ENCODE assay signal across 40 cellular contexts in genomic region chrX:53900623-53901022, GRCh38.
"Had no signal": no experiment of that assay in that cellular context is flagged by ENCODE, and none has a peak within 500 bp of the region (broad histone marks: within the 10 kb centered on the region; RNA-seq: fewer than 3 reads in every experiment).

No MANE protein-coding gene starts in this region.

- H3K4me1 Mint-ChIP-seq: activated naive CD4-positive, alpha-beta T cell treated with anti-CD3 and anti-CD28 coated beads, Interleukin-2, amount 10 ng/mL, durations not matched to agents 7 days and 5 days; activated naive CD4-positive, alpha-beta T cell treated with anti-CD3 and anti-CD28 coated beads, Interleukin-2, amount 50 U/mL, for 24 hours; activated naive CD8-positive, alpha-beta T cell treated with anti-CD3 and anti-CD28 coated beads for 36 hours; activated naive CD8-positive, alpha-beta T cell treated with anti-CD3 and anti-CD28 coated beads, Interleukin-2, amount 10 ng/mL, durations not matched to agents 7 days and 5 days; activated naive CD8-positive, alpha-beta T cell treated with anti-CD3 and anti-CD28 coated beads, Interleukin-2, amount 50 U/mL, for 24 hours; activated T-helper 17 cell treated with anti-CD3 and anti-CD28 coated beads, Interleukin-2, amount 50 U/mL, for 72 hours; brain; central memory CD8-positive, alpha-beta T cell had no signal

- H3K27me3 Mint-ChIP-seq: activated naive CD4-positive, alpha-beta T cell treated with anti-CD3 and anti-CD28 coated beads, Interleukin-2, amount 10 ng/mL, durations not matched to agents 7 days and 5 days; activated naive CD4-positive, alpha-beta T cell treated with anti-CD3 and anti-CD28 coated beads, Interleukin-2, amount 50 U/mL, for 24 hours; activated naive CD8-positive, alpha-beta T cell; activated naive CD8-positive, alpha-beta T cell treated with anti-CD3 and anti-CD28 coated beads for 36 hours; activated T-helper 17 cell treated with anti-CD3 and anti-CD28 coated beads, Interleukin-2, amount 50 U/mL, for 72 hours; central memory CD8-positive, alpha-beta T cell had no signal

- H3K27ac ChIP-seq: adrenal gland, ascending aorta, body of pancreas, brain microvascular endothelial cell, breast epithelium, cardiac muscle cell had no signal

- ATAC-seq: activated naive CD4-positive, alpha-beta T cell treated with anti-CD3 and anti-CD28 coated beads, Interleukin-2, amount 50 U/mL, for 72 hours; activated naive CD8-positive, alpha-beta T cell treated with anti-CD3 and anti-CD28 coated beads, Interleukin-2, amount 50 U/mL, for 24 hours; activated T-cell treated with anti-CD3 and anti-CD28 coated beads, Interleukin-2, amount 50 U/mL, for 4 hours; activated T-cell treated with anti-CD3 and anti-CD28 coated beads, Interleukin-2, amount 50 U/mL, for 72 hours; activated T-helper 17 cell treated with anti-CD3 and anti-CD28 coated beads, Interleukin-2, amount 50 U/mL, for 72 hours; body of pancreas had no signal

- H3K4me1 ChIP-seq: adrenal gland, ascending aorta, body of pancreas, breast epithelium had no signal

- H3K27me3 ChIP-seq: adrenal gland, ascending aorta, body of pancreas, brain microvascular endothelial cell, cardiac muscle cell had no signal

- H3K9me3 Mint-ChIP-seq: activated naive CD4-positive, alpha-beta T cell treated with anti-CD3 and anti-CD28 coated beads, Interleukin-2, amount 10 ng/mL, durations not matched to agents 7 days and 5 days; activated naive CD4-positive, alpha-beta T cell treated with anti-CD3 and anti-CD28 coated beads, Interleukin-2, amount 50 U/mL, for 24 hours; activated naive CD8-positive, alpha-beta T cell treated with anti-CD3 and anti-CD28 coated beads for 36 hours; activated naive CD8-positive, alpha-beta T cell treated with anti-CD3 and anti-CD28 coated beads, Interleukin-2, amount 50 U/mL, for 24 hours; activated T-cell treated with anti-CD3 and anti-CD28 coated beads, Interleukin-2, amount 50 U/mL, for 24 hours; activated T-cell treated with anti-CD3 and anti-CD28 coated beads, Interleukin-2, amount 50 U/mL, for 4 hours; activated T-helper 1 cell treated with anti-CD3 and anti-CD28 coated beads, Interleukin-12 subunit alpha, Interleukin-12 subunit beta, Interleukin-2, Interleukin-4 antibody, amounts not matched to agents 30 ng/mL and 10 ng/mL and 1 ng/mL, durations not matched to agents 14 hours and 24 hours and 36 hours; activated T-helper 2 cell treated with anti-CD3 and anti-CD28 coated beads, Interferon-gamma antibody, Interleukin-2, Interleukin-4, amounts not matched to agents 10 μg/mL and 5 μg/mL and 100 μg/mL, durations not matched to agents 14 hours and 24 hours and 36 hours; central memory CD8-positive, alpha-beta T cell had no signal

- H3K36me3 Mint-ChIP-seq: activated naive CD4-positive, alpha-beta T cell treated with anti-CD3 and anti-CD28 coated beads, Interleukin-2, amount 10 ng/mL, durations not matched to agents 7 days and 5 days; activated naive CD4-positive, alpha-beta T cell treated with anti-CD3 and anti-CD28 coated beads, Interleukin-2, amount 50 U/mL, for 24 hours; activated naive CD4-positive, alpha-beta T cell treated with anti-CD3 and anti-CD28 coated beads, Interleukin-2, amount 50 U/mL, for 72 hours; activated naive CD8-positive, alpha-beta T cell; activated naive CD8-positive, alpha-beta T cell treated with anti-CD3 and anti-CD28 coated beads, Interleukin-2, amount 10 ng/mL, durations not matched to agents 7 days and 5 days; brain had no signal

- FAIRE-seq: bronchial epithelial cell had no signal

- H3K36me3 ChIP-seq: adrenal gland, ascending aorta, brain microvascular endothelial cell, breast epithelium, cardiac muscle cell had no signal

- H3K4me3 ChIP-seq: adrenal gland, ascending aorta, body of pancreas, breast epithelium, cardiac muscle cell had no signal

- H3K27ac Mint-ChIP-seq: activated naive CD4-positive, alpha-beta T cell treated with anti-CD3 and anti-CD28 coated beads for 36 hours; activated naive CD4-positive, alpha-beta T cell treated with anti-CD3 and anti-CD28 coated beads, Interleukin-2, amount 10 ng/mL, durations not matched to agents 7 days and 5 days; activated naive CD4-positive, alpha-beta T cell treated with anti-CD3 and anti-CD28 coated beads, Interleukin-2, amount 50 U/mL, for 24 hours; activated naive CD4-positive, alpha-beta T cell treated with anti-CD3 and anti-CD28 coated beads, Interleukin-2, amount 50 U/mL, for 72 hours; activated naive CD8-positive, alpha-beta T cell; activated naive CD8-positive, alpha-beta T cell treated with anti-CD3 and anti-CD28 coated beads for 36 hours; activated naive CD8-positive, alpha-beta T cell treated with anti-CD3 and anti-CD28 coated beads, Interleukin-2, amount 10 ng/mL, durations not matched to agents 7 days and 5 days; activated naive CD8-positive, alpha-beta T cell treated with anti-CD3 and anti-CD28 coated beads, Interleukin-2, amount 50 U/mL, for 24 hours; activated T-cell treated with anti-CD3 and anti-CD28 coated beads, Interleukin-2, amount 50 U/mL, for 24 hours; activated T-cell treated with anti-CD3 and anti-CD28 coated beads, Interleukin-2, amount 50 U/mL, for 72 hours; activated T-helper 1 cell treated with anti-CD3 and anti-CD28 coated beads, Interleukin-12 subunit alpha, Interleukin-12 subunit beta, Interleukin-2, Interleukin-4 antibody, amounts not matched to agents 30 ng/mL and 10 ng/mL and 1 ng/mL, durations not matched to agents 14 hours and 24 hours and 36 hours; activated T-helper 17 cell treated with anti-CD3 and anti-CD28 coated beads, Interleukin-2, amount 50 U/mL, for 72 hours; activated T-helper 2 cell treated with anti-CD3 and anti-CD28 coated beads, Interferon-gamma antibody, Interleukin-2, Interleukin-4, amounts not matched to agents 10 μg/mL and 5 μg/mL and 100 μg/mL, durations not matched to agents 14 hours and 24 hours and 36 hours; brain had no signal

- H3K4me3 Mint-ChIP-seq: activated naive CD4-positive, alpha-beta T cell treated with anti-CD3 and anti-CD28 coated beads for 36 hours; activated naive CD4-positive, alpha-beta T cell treated with anti-CD3 and anti-CD28 coated beads, Interleukin-2, amount 10 ng/mL, durations not matched to agents 7 days and 5 days; activated naive CD4-positive, alpha-beta T cell treated with anti-CD3 and anti-CD28 coated beads, Interleukin-2, amount 50 U/mL, for 24 hours; activated naive CD8-positive, alpha-beta T cell; activated naive CD8-positive, alpha-beta T cell treated with anti-CD3 and anti-CD28 coated beads for 36 hours; activated naive CD8-positive, alpha-beta T cell treated with anti-CD3 and anti-CD28 coated beads, Interleukin-2, amount 10 ng/mL, durations not matched to agents 7 days and 5 days; activated naive CD8-positive, alpha-beta T cell treated with anti-CD3 and anti-CD28 coated beads, Interleukin-2, amount 50 U/mL, for 24 hours; activated T-cell treated with anti-CD3 and anti-CD28 coated beads, Interleukin-2, amount 50 U/mL, for 24 hours; activated T-cell treated with anti-CD3 and anti-CD28 coated beads, Interleukin-2, amount 50 U/mL, for 4 hours; activated T-cell treated with anti-CD3 and anti-CD28 coated beads, Interleukin-2, amount 50 U/mL, for 72 hours; activated T-helper 1 cell treated with anti-CD3 and anti-CD28 coated beads, Interleukin-12 subunit alpha, Interleukin-12 subunit beta, Interleukin-2, Interleukin-4 antibody, amounts not matched to agents 30 ng/mL and 10 ng/mL and 1 ng/mL, durations not matched to agents 14 hours and 24 hours and 36 hours; activated T-helper 17 cell treated with anti-CD3 and anti-CD28 coated beads, Interleukin-2, amount 50 U/mL, for 72 hours; brain; central memory CD8-positive, alpha-beta T cell had no signal

- DNase-seq: activated effector memory CD4-positive, alpha-beta T cell treated with anti-CD3 and anti-CD28 coated beads, Interleukin-2, amount 50 U/mL, for 16 hours; activated effector memory CD4-positive, alpha-beta T cell treated with Interleukin-2 at 50 U/mL for 16 hours; activated gamma-delta T cell; activated gamma-delta T cell treated with Interleukin-2 at 50 U/mL for 16 hours; activated naive CD4-positive, alpha-beta T cell; activated naive CD4-positive, alpha-beta T cell treated with anti-CD3 and anti-CD28 coated beads for 36 hours; activated naive CD4-positive, alpha-beta T cell treated with anti-CD3 and anti-CD28 coated beads, Interleukin-2, amount 10 ng/mL, durations not matched to agents 7 days and 5 days; activated naive CD4-positive, alpha-beta T cell treated with anti-CD3 and anti-CD28 coated beads, Interleukin-2, amount 50 U/mL, for 16 hours; activated naive CD4-positive, alpha-beta T cell treated with Interleukin-2 at 50 U/mL for 16 hours; activated naive CD8-positive, alpha-beta T cell treated with anti-CD3 and anti-CD28 coated beads for 36 hours; activated naive CD8-positive, alpha-beta T cell treated with anti-CD3 and anti-CD28 coated beads, Interleukin-2, amount 10 ng/mL, durations not matched to agents 7 days and 5 days; activated naive CD8-positive, alpha-beta T cell treated with anti-CD3 and anti-CD28 coated beads, Interleukin-2, amount 50 U/mL, for 24 hours; activated T-cell treated with anti-CD3 and anti-CD28 coated beads for 4 hours; activated T-cell treated with anti-CD3 and anti-CD28 coated beads, Interleukin-2, amount 50 U/mL, for 1 hour; activated T-cell treated with anti-CD3 and anti-CD28 coated beads, Interleukin-2, amount 50 U/mL, for 24 hours; activated T-cell treated with anti-CD3 and anti-CD28 coated beads, Interleukin-2, amount 50 U/mL, for 4 hours; activated T-cell treated with anti-CD3 and anti-CD28 coated beads, Interleukin-2, amount 50 U/mL, for 48 hours; activated T-cell treated with anti-CD3 and anti-CD28 coated beads, Interleukin-2, amount 50 U/mL, for 72 hours; adrenal gland; amniotic stem cell; amygdala; anterior cingulate cortex; aorta; body of pancreas; brain microvascular endothelial cell; caudate nucleus; central memory CD4-positive, alpha-beta T cell; cerebellar nuclear complex had no signal

- H3K9me3 ChIP-seq: ascending aorta, body of pancreas, breast epithelium had no signal
